In the genomic region with DNA sequence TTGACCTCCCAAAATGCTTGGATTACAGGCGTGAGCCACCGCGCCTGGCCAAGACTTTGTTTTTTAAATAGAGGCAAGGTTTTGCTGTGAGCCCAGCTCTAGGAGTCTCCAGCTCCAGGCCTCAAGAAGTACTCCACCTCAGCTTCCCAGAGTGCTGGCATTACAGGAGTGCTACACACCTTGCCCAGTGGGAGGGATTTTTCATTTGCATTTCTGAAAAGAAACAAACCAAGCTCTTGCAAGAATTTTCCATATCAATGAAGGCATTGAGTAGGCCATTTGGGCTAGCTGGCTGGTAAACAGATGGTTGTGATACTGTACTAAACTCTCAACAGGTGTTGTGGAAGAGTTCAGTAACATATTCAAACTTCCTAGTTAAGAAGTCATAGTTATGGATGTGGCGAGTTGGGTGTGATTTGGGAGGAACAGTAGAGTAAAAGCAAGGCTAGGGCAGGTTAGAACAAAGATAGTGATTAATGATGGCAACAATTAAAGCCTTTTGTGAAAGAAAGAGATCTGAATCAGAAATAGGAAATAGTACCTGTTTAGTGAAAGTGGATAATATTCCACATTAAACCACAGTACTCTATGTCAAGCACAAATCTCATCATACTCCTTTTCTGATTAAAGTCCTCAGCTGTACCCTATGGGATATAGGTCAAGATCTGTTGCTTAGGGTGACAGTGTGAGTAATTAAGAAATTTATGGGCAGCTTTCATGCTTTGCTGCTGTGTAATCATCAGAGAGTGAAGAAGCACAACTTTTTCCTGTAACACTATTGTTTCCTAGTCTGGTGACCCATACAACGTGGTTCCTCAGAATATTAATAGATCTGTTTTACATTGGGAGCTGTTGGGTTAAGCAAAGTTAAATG, we compare ENCODE assay signal across 18 cellular contexts. TPM values are rescaled to one million over a fixed set of nuclear protein-coding genes. Genes with fewer than 3 reads are reported as not detected.
DNase-seq lines count a peak whose midpoint lies in the region; ATAC-seq, FAIRE-seq and TF ChIP-seq lines count a peak whose summit lies in the region.
"Had no signal": no experiment of that assay in that cellular context is flagged by ENCODE, and none has a peak within 500 bp of the region (broad histone marks: within the 10 kb centered on the region; RNA-seq: fewer than 3 reads in every experiment).

No MANE protein-coding gene starts in this region.

- H3K9me3 ChIP-seq in kidney (ENCODE audit: control insufficient read depth in 1 of 2, low read length in 2 of 2), result no peaks in the 10 kb centered on the region

- H3K36me3 Mint-ChIP-seq in T-helper 1 cell treated with Interleukin-12 subunit alpha and Interleukin-12 subunit beta and Interleukin-4 antibody, amounts not matched to agents 30 μg/mL and 1 μg/mL, for 36 hours (ENCODE audit: low read depth), result peaks cover 63% of the 10 kb centered on the region
- H3K36me3 Mint-ChIP-seq in activated naive CD8-positive, alpha-beta T cell treated with anti-CD3 and anti-CD28 coated beads, Interleukin-2, amount 50 U/mL, for 24 hours (ENCODE audit: low read depth), result peaks cover 66% of the 10 kb centered on the region
- peaks cover 32% of the 10 kb centered on the region for H3K36me3 Mint-ChIP-seq in memory B cell

- no peak overlapping the region for H3K27ac ChIP-seq in kidney (ENCODE audit: low read depth in 2 of 2, low read length in 2 of 2)
- H3K27ac ChIP-seq: 22Rv1, PC-9 had no signal

- no peak for ATAC-seq in activated naive CD8-positive, alpha-beta T cell treated with anti-CD3 and anti-CD28 coated beads, Interleukin-2, amount 50 U/mL, for 24 hours
- ATAC-seq in memory B cell (ENCODE audit: low read depth), result no peak
- no peak for ATAC-seq in GM18502 (IDR thresholded peaks at IDR 0.05; ENCODE audit: poor library complexity, unreplicated experiment)

- no peak overlapping the region for H3K4me3 Mint-ChIP-seq in T-helper 1 cell treated with Interleukin-12 subunit alpha and Interleukin-12 subunit beta and Interleukin-4 antibody, amounts not matched to agents 30 μg/mL and 1 μg/mL, for 36 hours
- no peak overlapping the region for H3K4me3 Mint-ChIP-seq in activated naive CD8-positive, alpha-beta T cell treated with anti-CD3 and anti-CD28 coated beads, Interleukin-2, amount 50 U/mL, for 24 hours
- H3K4me3 Mint-ChIP-seq in memory B cell, result no peak overlapping the region

- H3K9ac ChIP-seq in kidney (ENCODE audit: low read length in 2 of 2), result no peak overlapping the region

- H3K4me1 ChIP-seq in kidney (ENCODE audit: control insufficient read depth in 1 of 2, insufficient read depth in 1 of 2, low read depth in 1 of 2, low read length in 2 of 2), result peaks cover 3 to 13% of the 10 kb centered on the region in 2 donors

- no peak for TF ChIP-seq CTCF in kidney (IDR thresholded peaks at IDR 0.05; ENCODE audit: borderline replicate concordance, extremely low read depth, insufficient read depth)

- peak overlapping the region; percentile 27 for H3K27ac Mint-ChIP-seq in T-helper 1 cell treated with Interleukin-12 subunit alpha and Interleukin-12 subunit beta and Interleukin-4 antibody, amounts not matched to agents 30 μg/mL and 1 μg/mL, for 36 hours
- peak overlapping the region; percentile 33 for H3K27ac Mint-ChIP-seq in activated naive CD8-positive, alpha-beta T cell treated with anti-CD3 and anti-CD28 coated beads, Interleukin-2, amount 50 U/mL, for 24 hours
- peak overlapping the region; percentile 28 for H3K27ac Mint-ChIP-seq in memory B cell

- intact Hi-C loops in kidney (cut with DNase I), result no loop called here

- no peaks in the 10 kb centered on the region for H3K9me3 Mint-ChIP-seq in T-helper 1 cell treated with Interleukin-12 subunit alpha and Interleukin-12 subunit beta and Interleukin-4 antibody, amounts not matched to agents 30 μg/mL and 1 μg/mL, for 36 hours
- no peaks in the 10 kb centered on the region for H3K9me3 Mint-ChIP-seq in activated naive CD8-positive, alpha-beta T cell treated with anti-CD3 and anti-CD28 coated beads, Interleukin-2, amount 50 U/mL, for 24 hours
- H3K9me3 Mint-ChIP-seq in memory B cell, result no peaks in the 10 kb centered on the region

- peaks cover 36% of the 10 kb centered on the region for H3K4me1 Mint-ChIP-seq in T-helper 1 cell treated with Interleukin-12 subunit alpha and Interleukin-12 subunit beta and Interleukin-4 antibody, amounts not matched to agents 30 μg/mL and 1 μg/mL, for 36 hours (ENCODE audit: low read depth)
- peaks cover 53% of the 10 kb centered on the region for H3K4me1 Mint-ChIP-seq in activated naive CD8-positive, alpha-beta T cell treated with anti-CD3 and anti-CD28 coated beads, Interleukin-2, amount 50 U/mL, for 24 hours
- peaks cover 9% of the 10 kb centered on the region for H3K4me1 Mint-ChIP-seq in memory B cell

- no peak for DNase-seq in T-helper 1 cell
- peak; percentile 86 for DNase-seq in DMS 273 treated with DMSO at 0.1 percent for 48 hours (lab: John Stamatoyannopoulos, UW)
- DNase-seq in activated naive CD8-positive, alpha-beta T cell treated with anti-CD3 and anti-CD28 coated beads, Interleukin-2, amount 50 U/mL, for 24 hours, result no peak
- DNase-seq in memory B cell (ENCODE audit: low spot score in 2 of 2), result no peak
- no peak for DNase-seq in cerebellar nuclear complex (lab: John Stamatoyannopoulos, UW)
- no peak for DNase-seq in kidney
- DNase-seq: activated CD4-positive, CD25-positive, alpha-beta regulatory T cell treated with anti-CD3 and anti-CD28 coated beads, Interleukin-2, amount 50 U/mL, for 72 hours; activated effector memory CD4-positive, alpha-beta T cell treated with Interleukin-2 at 50 U/mL for 16 hours; caudate nucleus; HCEC 1CT; NCI-H1930; NCI-H526; PC-9; stimulated activated CD4-positive, alpha-beta T cell treated with anti-CD3 and anti-CD28 coated beads, Interleukin-2, amount 100 ng/mL, for 48 hours had no signal

- peaks cover 36 to 50% of the 10 kb centered on the region in 2 donors for H3K36me3 ChIP-seq in kidney (ENCODE audit: control insufficient read depth in 1 of 2, insufficient read depth in 2 of 2, low read length in 2 of 2)

- no peak for FAIRE-seq in kidney (lab: Jason Lieb, UNC)
- FAIRE-seq: D721Med had no signal

- H3K27me3 Mint-ChIP-seq in T-helper 1 cell treated with Interleukin-12 subunit alpha and Interleukin-12 subunit beta and Interleukin-4 antibody, amounts not matched to agents 30 μg/mL and 1 μg/mL, for 36 hours (ENCODE audit: low read depth), result no peaks in the 10 kb centered on the region
- H3K27me3 Mint-ChIP-seq in activated naive CD8-positive, alpha-beta T cell treated with anti-CD3 and anti-CD28 coated beads, Interleukin-2, amount 50 U/mL, for 24 hours, result no peaks in the 10 kb centered on the region
- no peaks in the 10 kb centered on the region for H3K27me3 Mint-ChIP-seq in memory B cell

- H3K4me3 ChIP-seq in kidney (ENCODE audit: low read length in 2 of 2), result no peak overlapping the region
- H3K4me3 ChIP-seq: PC-9 had no signal

RNA-seq across cellular contexts. Expression of a gene that starts 10.7 kb away (rescaled TPM):
- total RNA-seq in kidney, result 56.9 TPM
- polyA plus RNA-seq in kidney (ENCODE audit: insufficient read depth, low read depth, low replicate concordance), result 40.7 TPM

RNA-seq across cellular contexts. Expression of a gene that starts 24.4 kb away (rescaled TPM):
- 174 TPM for total RNA-seq in kidney
- polyA plus RNA-seq in kidney (ENCODE audit: insufficient read depth, low read depth, low replicate concordance), result 1,037 TPM
